23 cellular contexts compared by ENCODE assay signal in the genomic region with DNA sequence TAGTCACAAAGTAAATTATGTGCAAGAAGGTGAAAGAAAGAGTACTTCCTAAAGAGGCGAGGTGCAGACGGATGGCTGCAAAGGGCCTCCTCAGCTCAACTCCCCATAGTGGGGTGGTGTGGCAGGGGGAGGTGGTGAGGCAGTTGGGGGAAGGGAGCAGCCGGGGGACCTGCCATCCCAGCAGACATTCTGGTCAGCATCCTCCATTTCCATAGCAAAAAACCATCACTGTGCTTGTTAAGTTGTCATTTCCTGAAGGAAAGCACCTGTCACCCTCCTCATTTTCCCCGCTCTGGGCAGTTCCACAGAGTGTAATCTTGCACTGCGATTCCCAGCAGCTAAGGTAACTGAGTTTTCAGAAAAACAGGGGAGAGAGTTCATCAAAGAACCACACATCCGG.
"Had no signal": no experiment of that assay in that cellular context is flagged by ENCODE, and none has a peak within 500 bp of the region (broad histone marks: within the 10 kb centered on the region; RNA-seq: fewer than 3 reads in every experiment).

No MANE protein-coding gene starts in this region.

- H3K4me3 ChIP-seq: lung, right lobe of liver, thoracic aorta, tibial nerve, upper lobe of right lung, uterus had no signal

- H3K4me1 ChIP-seq: parathyroid adenoma, right lobe of liver, upper lobe of right lung, uterus had no signal

- ATAC-seq: effector memory CD8-positive, alpha-beta T cell; left lobe of liver; natural killer cell; right lobe of liver; stimulated activated naive B cell treated with anti-CD40 and anti-IgM and Interleukin-4, amounts not matched to agents 10 μg/mL and 1 μg/mL and 100 μg/mL, for 72 hours; upper lobe of right lung had no signal

- H3K36me3 Mint-ChIP-seq: immature natural killer cell, natural killer cell had no signal

- H3K79me2 ChIP-seq: parathyroid adenoma had no signal

- H2AFZ ChIP-seq: parathyroid adenoma had no signal

- H3K27me3 ChIP-seq: right lobe of liver, tibial nerve, upper lobe of right lung, uterus had no signal

- DNase-seq: cortex of kidney; effector memory CD8-positive, alpha-beta T cell; hypothalamus; immature natural killer cell; islet precursor cell; kidney glomerular epithelial cell; natural killer cell; right lobe of liver; small intestine; stimulated activated CD4-positive, alpha-beta T cell treated with anti-CD3 and anti-CD28 coated beads, Interleukin-15, amount 100 ng/mL, for 24 hours; stimulated activated CD4-positive, alpha-beta T cell treated with anti-CD3 and anti-CD28 coated beads, Interleukin-2, amount 100 ng/mL, for 48 hours; stimulated activated naive B cell treated with anti-CD40 and anti-IgM and Interleukin-4, amounts not matched to agents 10 μg/mL and 1 μg/mL and 100 μg/mL, for 72 hours; upper lobe of right lung; uterus had no signal

- H3K9me3 ChIP-seq: right lobe of liver, thoracic aorta, tibial nerve, upper lobe of right lung, uterus had no signal

- H3K36me3 ChIP-seq: right lobe of liver, thoracic aorta, tibial nerve, upper lobe of right lung, uterus had no signal

- H3K4me3 Mint-ChIP-seq: effector memory CD8-positive, alpha-beta T cell; immature natural killer cell; memory B cell; natural killer cell; neural crest cell; stimulated activated naive B cell treated with anti-CD40 and anti-IgM and Interleukin-4, amounts not matched to agents 10 μg/mL and 1 μg/mL and 100 μg/mL, for 72 hours; stimulated activated naive CD8-positive, alpha-beta T cell treated with anti-CD3 and anti-CD28 coated beads, Interleukin-15, Interleukin-2, amounts not matched to agents 100 ng/mL and 50 ng/mL, for 24 hours had no signal

- H3K9ac ChIP-seq: parathyroid adenoma had no signal

- H3K9me3 Mint-ChIP-seq: effector memory CD8-positive, alpha-beta T cell; immature natural killer cell; memory B cell; natural killer cell; neural crest cell; stimulated activated naive CD8-positive, alpha-beta T cell treated with anti-CD3 and anti-CD28 coated beads, Interleukin-15, Interleukin-2, amounts not matched to agents 100 ng/mL and 50 ng/mL, for 24 hours had no signal

- H3K27ac ChIP-seq: parathyroid adenoma, right lobe of liver, thoracic aorta, tibial nerve, upper lobe of right lung, uterus had no signal

- H3K27me3 Mint-ChIP-seq: effector memory CD8-positive, alpha-beta T cell; memory B cell; stimulated activated naive B cell treated with anti-CD40 and anti-IgM and Interleukin-4, amounts not matched to agents 10 μg/mL and 1 μg/mL and 100 μg/mL, for 72 hours; stimulated activated naive CD8-positive, alpha-beta T cell treated with anti-CD3 and anti-CD28 coated beads, Interleukin-15, Interleukin-2, amounts not matched to agents 100 ng/mL and 50 ng/mL, for 24 hours had no signal

- H3K27ac Mint-ChIP-seq: memory B cell; progenitor cell of endocrine pancreas; stimulated activated naive B cell treated with anti-CD40 and anti-IgM and Interleukin-4, amounts not matched to agents 10 μg/mL and 1 μg/mL and 100 μg/mL, for 72 hours; stimulated activated naive CD8-positive, alpha-beta T cell treated with anti-CD3 and anti-CD28 coated beads, Interleukin-15, Interleukin-2, amounts not matched to agents 100 ng/mL and 50 ng/mL, for 24 hours had no signal
